ENCODE assay signal across 22 cellular contexts in genomic region chr10:20582041-20582440, GRCh38.
"Had no signal": no experiment of that assay in that cellular context is flagged by ENCODE, and none has a peak within 500 bp of the region (broad histone marks: within the 10 kb centered on the region; RNA-seq: fewer than 3 reads in every experiment).

No MANE protein-coding gene starts in this region.

- H3K4me3 ChIP-seq: left ventricle myocardium inferior, lung, skin epidermis, stomach, testis, thyroid gland, transverse colon, upper lobe of left lung, vagina had no signal

- H3K27ac ChIP-seq: left ventricle myocardium inferior, neutrophil, skin epidermis, stomach, testis, thyroid gland, transverse colon, upper lobe of left lung, vagina had no signal

- H3K9me3 ChIP-seq: neutrophil, testis, thyroid gland, vagina had no signal

- H3K36me3 ChIP-seq: left ventricle myocardium inferior, neutrophil, stomach, thyroid gland, transverse colon, upper lobe of left lung, vagina had no signal

- DNase-seq: immature natural killer cell; kidney; left ventricle myocardium inferior; naive thymus-derived CD8-positive, alpha-beta T cell; occipital lobe; retina; right cardiac atrium; stimulated activated CD4-positive, alpha-beta T cell treated with anti-CD3 and anti-CD28 coated beads, Interleukin-12 subunit alpha, Interleukin-12 subunit beta, amount 100 ng/mL, for 4 hours; stimulated activated CD4-positive, alpha-beta T cell treated with anti-CD3 and anti-CD28 coated beads, Interleukin-15, amount 100 ng/mL, for 24 hours; stimulated activated CD4-positive, alpha-beta T cell treated with anti-CD3 and anti-CD28 coated beads, Interleukin-2, amount 100 ng/mL, for 24 hours; stimulated activated CD4-positive, alpha-beta T cell treated with anti-CD3 and anti-CD28 coated beads, Interleukin-4, amount 100 ng/mL, for 1 hour; stimulated activated naive B cell treated with anti-CD40 and anti-IgM and Interleukin-4, amounts not matched to agents 10 μg/mL and 1 μg/mL and 100 μg/mL, for 72 hours; stimulated activated naive CD8-positive, alpha-beta T cell treated with anti-CD3 and anti-CD28 coated beads, Interleukin-15, Interleukin-2, amounts not matched to agents 100 U/mL and 50 U/mL, for 24 hours; stomach; testis; thyroid gland; transverse colon; upper lobe of left lung had no signal

- H3K4me1 ChIP-seq: left ventricle myocardium inferior, stomach, testis, thyroid gland, transverse colon, upper lobe of left lung, vagina had no signal

- H3K27me3 ChIP-seq: neutrophil, stomach, testis, thyroid gland, transverse colon, upper lobe of left lung, vagina had no signal
